ENCODE assay signal across 9 cellular contexts in the genomic region with DNA sequence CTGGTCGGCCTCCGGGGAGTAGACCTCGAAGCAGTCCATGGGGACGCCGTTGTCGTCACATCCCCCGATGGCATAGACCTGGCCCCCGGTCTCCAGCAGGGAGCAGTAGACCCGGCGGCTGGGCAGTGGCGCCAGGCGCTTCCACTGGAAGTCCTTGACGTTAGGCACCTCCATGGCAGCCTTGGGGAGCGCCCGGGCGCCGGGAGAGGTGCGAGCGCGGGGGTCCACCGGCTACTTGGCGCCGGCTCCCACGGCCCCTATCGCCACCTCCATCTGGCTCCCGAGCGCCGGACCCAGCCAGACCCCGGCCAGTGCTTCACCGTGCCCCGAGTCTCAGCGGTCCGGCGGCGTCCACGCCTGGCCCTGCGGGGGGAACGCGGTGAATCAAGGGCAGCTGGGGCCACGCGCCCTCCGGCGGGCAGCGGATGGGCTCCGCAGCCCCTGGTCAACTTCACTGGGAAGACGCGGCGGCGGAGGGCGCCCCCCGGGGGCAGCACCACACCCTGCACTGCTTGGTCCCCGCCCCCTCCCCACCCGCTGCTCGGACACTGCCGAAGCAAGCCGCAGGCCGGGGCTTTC. TPM values are rescaled to one million over a fixed set of nuclear protein-coding genes. Genes with fewer than 3 reads are reported as not detected.
A peak's percentile ranks its signal among the peaks of the same experiment; 100 is the strongest.
DNase-seq lines count a peak whose midpoint lies in the region; ATAC-seq and TF ChIP-seq lines count a peak whose summit lies in the region.
"Had no signal": no experiment of that assay in that cellular context is flagged by ENCODE, and none has a peak within 500 bp of the region (broad histone marks: within the 10 kb centered on the region; RNA-seq: fewer than 3 reads in every experiment).

No MANE protein-coding gene starts in this region.

- no TSS peak for BruUV-seq in Caco-2 (replicated peaks; lab: Mats Ljungman, UMichigan)

- intact Hi-C loops in Caco-2 (cut with micrococcal nuclease; ENCODE audit: unreplicated experiment) = no loop called here

- H4K91ac ChIP-seq in neuronal stem cell (ENCODE audit: low read depth, low read length, poor library complexity) = peak overlapping the region; percentile 4

- ATAC-seq in HG03196 (IDR thresholded peaks at IDR 0.05; ENCODE audit: unreplicated experiment) = no peak

- H2BK5ac ChIP-seq in neuronal stem cell (ENCODE audit: low read length) = no peak overlapping the region

- H3K27ac Mint-ChIP-seq in Caco-2 (ENCODE audit: unreplicated experiment) = no peak overlapping the region

- peaks cover 16% of the 10 kb centered on the region for H3K27me3 Mint-ChIP-seq in Caco-2 (ENCODE audit: insufficient read depth, unreplicated experiment)

- H3K4me1 ChIP-seq in Caco-2 (0 out of 2 replicates have a peak, but pooled peaks cover 5% of the 10 kb centered on the region), esophagus (ENCODE audit: control insufficient read depth in 2 of 2, insufficient read depth in 2 of 2, low read length in 1 of 2) (peaks cover 6 to 11% of the 10 kb centered on the region in 2 donors), neuronal stem cell (ENCODE audit: control insufficient read depth in 2 of 2, insufficient read depth in 1 of 2, low read depth in 1 of 2, low read length in 2 of 2) (peaks cover 4 to 16% of the 10 kb centered on the region in 2 donors)

- peak overlapping the region; percentile 39 for H2BK15ac ChIP-seq in neuronal stem cell (ENCODE audit: low read length)

- H4K8ac ChIP-seq in neuronal stem cell (ENCODE audit: low read depth, low read length) = no peak overlapping the region

- peak overlapping the region; percentile 87 for H2AFZ ChIP-seq in neuronal stem cell (ENCODE audit: low read length)

- no peak overlapping the region for H3K4me3 Mint-ChIP-seq in Caco-2 (ENCODE audit: unreplicated experiment)

- H3K4me1 Mint-ChIP-seq in Caco-2 (ENCODE audit: low read depth, unreplicated experiment) = peaks cover 7% of the 10 kb centered on the region

- H3K4me3 ChIP-seq in Caco-2 (ENCODE audit: low read depth, low read length) = peak overlapping the region; percentile 33
- peak overlapping the region; percentile 25 to 45 for H3K4me3 ChIP-seq in esophagus (ENCODE audit: low read depth in 1 of 2, low read length in 2 of 2)
- peak overlapping the region; percentile 26 to 78 for H3K4me3 ChIP-seq in neuronal stem cell (ENCODE audit: low read length in 2 of 2)

- DNase-seq in Caco-2 (no peak), NCI-H69 (lab: John Stamatoyannopoulos, UW) (peak; percentile 71), neuronal stem cell (ENCODE audit: low spot score) (no peak), NCI-H2107 (lab: John Stamatoyannopoulos, UW) (no peak), NCI-H2196 (lab: John Stamatoyannopoulos, UW; ENCODE audit: unreplicated experiment) (no peak), DMS153 (lab: John Stamatoyannopoulos, UW) (no peak)

- H3K27me3 ChIP-seq in Caco-2 (replicated peaks; ENCODE audit: control insufficient read depth, insufficient read depth, low read length) = no peaks in the 10 kb centered on the region; the same call in 1 of the 2 replicates
- H3K27me3 ChIP-seq in esophagus (ENCODE audit: control insufficient read depth in 1 of 2, insufficient read depth in 2 of 2, low read length in 2 of 2) = peaks cover 0 to 7% of the 10 kb centered on the region in 2 donors
- peaks cover 0 to 38% (median 15%) of the 10 kb centered on the region in 3 experiments for H3K27me3 ChIP-seq in neuronal stem cell (ENCODE audit: control insufficient read depth in 3 of 3, insufficient read depth in 3 of 3, low read depth in 1 of 3, low read length in 3 of 3)

- 7% methylated on average over 49 to 57 of the region's 57 CpGs for WGBS in esophagus, 2 donors
- WGBS in neuronal stem cell (ENCODE audit: extremely low coverage in 2 of 2, insufficient read length in 2 of 2, insufficient replicate concordance in 1 of 2), 2 donors = no CpG with 5 or more reads among the region's 57 CpGs

- H2BK12ac ChIP-seq in neuronal stem cell (ENCODE audit: low read length) = peak overlapping the region; percentile 59

- no peak overlapping the region for H2BK120ac ChIP-seq in neuronal stem cell (ENCODE audit: low read depth, low read length)

- POLR2A ChIA-PET in Caco-2 (lab: Charles Lee) = no interaction called here

- H3K14ac ChIP-seq in neuronal stem cell (ENCODE audit: low read length) = peak overlapping the region; percentile 77

- H3K18ac ChIP-seq in neuronal stem cell (ENCODE audit: low read length) = peak overlapping the region; percentile 94

- H3K23ac ChIP-seq in neuronal stem cell (ENCODE audit: low read depth, low read length, poor library complexity) = peak overlapping the region; percentile 6

- CTCF ChIA-PET in Caco-2 (lab: Charles Lee) = no interaction called here

- peak overlapping the region; percentile 95 for H3K9ac ChIP-seq in neuronal stem cell (ENCODE audit: low read depth, low read length, poor library complexity)

- H3K36me3 Mint-ChIP-seq in Caco-2 (ENCODE audit: insufficient read depth, unreplicated experiment) = no peaks in the 10 kb centered on the region

- H3K9me3 ChIP-seq in Caco-2 (no peaks in the 10 kb centered on the region), esophagus (ENCODE audit: control insufficient read depth in 2 of 2, insufficient read depth in 1 of 2, low read depth in 1 of 2, low read length in 1 of 2) (peaks cover 0 to 2% of the 10 kb centered on the region in 2 donors), neuronal stem cell (replicated peaks in 1 of 2; ENCODE audit: control insufficient read depth in 2 of 2, insufficient read depth in 1 of 2, low read depth in 1 of 2, low read length in 2 of 2) (peaks cover 0 to 2% of the 10 kb centered on the region in 2 donors)

- peak overlapping the region; percentile 94 for H3K4me2 ChIP-seq in neuronal stem cell (ENCODE audit: insufficient read depth, low read length, poor library complexity, severe bottlenecking)

- no peaks in the 10 kb centered on the region for H3K79me1 ChIP-seq in neuronal stem cell (ENCODE audit: low read depth, low read length)

- H2AK5ac ChIP-seq in neuronal stem cell (ENCODE audit: low read depth, low read length) = peak overlapping the region; percentile 89

- H3K36me3 ChIP-seq in Caco-2 (ENCODE audit: control insufficient read depth, insufficient read depth, low read length) (no peaks in the 10 kb centered on the region), esophagus (ENCODE audit: control insufficient read depth in 2 of 2, insufficient read depth in 2 of 2, low read length in 1 of 2) (no peaks in the 10 kb centered on the region), neuronal stem cell (replicated peaks in 1 of 2; ENCODE audit: control insufficient read depth in 2 of 2, insufficient read depth in 2 of 2, low read length in 2 of 2) (peaks cover 0 to 4% of the 10 kb centered on the region in 2 donors)

- no peaks in the 10 kb centered on the region for H3K9me3 Mint-ChIP-seq in Caco-2 (ENCODE audit: unreplicated experiment)

- H3K4ac ChIP-seq in neuronal stem cell (ENCODE audit: low read length) = peak overlapping the region; percentile 71

- H3K27ac ChIP-seq in esophagus (ENCODE audit: low read depth in 2 of 2, low read length in 1 of 2) = no peak overlapping the region
- no peak overlapping the region for H3K27ac ChIP-seq in neuronal stem cell (replicated peaks; ENCODE audit: low read length)

- TF ChIP-seq CTCF in Caco-2 (IDR thresholded peaks at IDR 0.05; ENCODE audit: insufficient read depth in 1 of 2, low read depth in 1 of 2, low read length in 1 of 2, severe bottlenecking in 1 of 2, unreplicated experiment in 1 of 2) = peak; percentile 2 to 13

RNA-seq across cellular contexts. Expression of a gene that starts 13.2 kb away (rescaled TPM):
- total RNA-seq in Caco-2 (2022) = not detected in 2 replicates
- 1 to 10 TPM; 5.5 to 8.0 TPM for polyA plus RNA-seq in esophagus
- polyA plus RNA-seq in neuronal stem cell (2013, experiment 1 of 2) = 87.2 TPM
- 86.1 TPM for polyA plus RNA-seq in neuronal stem cell (2013, experiment 2 of 2)
- total RNA-seq: LHCN-M2 had no signal

RNA-seq across cellular contexts. Expression of a gene that starts 22.0 kb away (rescaled TPM):
- 25.7 and 27.0 TPM in 2 replicates for total RNA-seq in Caco-2 (2022)
- polyA plus RNA-seq in esophagus = 10 to 100 TPM; 14.7 to 28.3 TPM
- 55.9 TPM for polyA plus RNA-seq in neuronal stem cell (2013, experiment 1 of 2)
- polyA plus RNA-seq in neuronal stem cell (2013, experiment 2 of 2) = 57.2 TPM
